ENCODE assay signal across 1 cellular context in the genomic region with DNA sequence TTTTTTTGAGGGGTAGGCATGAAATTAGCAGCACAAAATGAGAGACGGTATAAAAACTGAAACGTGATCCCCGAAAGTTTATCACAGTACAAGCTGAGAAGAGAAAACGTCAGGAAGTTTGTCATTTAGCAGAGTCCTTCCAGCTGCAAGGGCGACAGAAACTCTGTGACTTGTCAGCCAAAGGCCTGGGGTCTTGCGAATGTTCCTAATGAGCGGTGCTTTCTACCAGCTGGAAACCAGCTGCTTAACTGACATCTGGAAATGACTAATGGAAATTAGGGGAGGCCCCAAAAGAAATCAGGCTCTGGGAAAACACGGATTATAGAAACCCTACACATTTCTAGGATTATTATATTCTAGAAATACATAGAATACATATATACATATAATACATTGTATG.
TF ChIP-seq lines count a peak whose summit lies in the region.

No MANE protein-coding gene starts in this region.

TF ChIP-seq in IMR-90, 13 proteins besides CTCF, POLR2A, EP300 and RAD21:
- TF ChIP-seq, protein P1, sequence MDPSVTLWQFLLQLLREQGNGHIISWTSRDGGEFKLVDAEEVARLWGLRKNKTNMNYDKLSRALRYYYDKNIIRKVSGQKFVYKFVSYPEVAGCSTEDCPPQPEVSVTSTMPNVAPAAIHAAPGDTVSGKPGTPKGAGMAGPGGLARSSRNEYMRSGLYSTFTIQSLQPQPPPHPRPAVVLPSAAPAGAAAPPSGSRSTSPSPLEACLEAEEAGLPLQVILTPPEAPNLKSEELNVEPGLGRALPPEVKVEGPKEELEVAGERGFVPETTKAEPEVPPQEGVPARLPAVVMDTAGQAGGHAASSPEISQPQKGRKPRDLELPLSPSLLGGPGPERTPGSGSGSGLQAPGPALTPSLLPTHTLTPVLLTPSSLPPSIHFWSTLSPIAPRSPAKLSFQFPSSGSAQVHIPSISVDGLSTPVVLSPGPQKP (IDR thresholded peaks at IDR 0.05; ENCODE audit: borderline replicate concordance, low read depth, low read length) = no peak
- no peak for TF ChIP-seq FOS (IDR thresholded peaks at IDR 0.05; ENCODE audit: low read depth, low read length)
- no peak for TF ChIP-seq SMC3 (IDR thresholded peaks at IDR 0.05; ENCODE audit: low read depth, low read length)
- no peak for TF ChIP-seq CHD1 (IDR thresholded peaks at IDR 0.05; ENCODE audit: low read depth, low read length)
- TF ChIP-seq RCOR1 (IDR thresholded peaks at IDR 0.05; ENCODE audit: insufficient replicate concordance, low read length) = no peak
- no peak for TF ChIP-seq BHLHE40 (IDR thresholded peaks at IDR 0.05; ENCODE audit: low read depth, low read length)
- TF ChIP-seq MAFK (IDR thresholded peaks at IDR 0.05; ENCODE audit: low read depth, low read length) = no peak
- no peak for TF ChIP-seq NFE2L2 (IDR thresholded peaks at IDR 0.05; ENCODE audit: low read depth, low read length)
- no peak for TF ChIP-seq USF2 (IDR thresholded peaks at IDR 0.05; ENCODE audit: low read depth, low read length)
- TF ChIP-seq RFX5 (IDR thresholded peaks at IDR 0.05; ENCODE audit: low read depth, low read length) = no peak
- no peak for TF ChIP-seq MAZ (IDR thresholded peaks at IDR 0.05; ENCODE audit: borderline replicate concordance, low read depth, low read length)
- TF ChIP-seq MXI1 (IDR thresholded peaks at IDR 0.05; ENCODE audit: borderline replicate concordance, low read depth, low read length) = no peak
- TF ChIP-seq CEBPB (IDR thresholded peaks at IDR 0.05; ENCODE audit: low read depth, low read length) = no peak
TF ChIP-seq in IMR-90: peak in this region for 0.
